29 cellular contexts compared by ENCODE assay signal in genomic region chr10:130283234-130283574, GRCh38.
"Had no signal": no experiment of that assay in that cellular context is flagged by ENCODE, and none has a peak within 500 bp of the region (broad histone marks: within the 10 kb centered on the region; RNA-seq: fewer than 3 reads in every experiment).

No MANE protein-coding gene starts in this region.

- DNase-seq: heart right ventricle; kidney glomerular epithelial cell; left cardiac atrium; left ventricle myocardium superior; lower lobe of right lung; mammary epithelial cell; naive B cell; natural killer cell; nephron progenitor cell; occipital lobe; psoas muscle; right lobe of liver; stimulated activated CD4-positive, alpha-beta T cell treated with anti-CD3 and anti-CD28 coated beads, Interleukin-1b, Interleukin-23, amount 100 ng/mL, for 48 hours; stimulated activated CD4-positive, alpha-beta T cell treated with anti-CD3 and anti-CD28 coated beads, Interleukin-2, amount 100 ng/mL, for 48 hours; stimulated activated CD4-positive, alpha-beta T cell treated with anti-CD3 and anti-CD28 coated beads, Interleukin-4, amount 100 ng/mL, for 4 hours; stimulated activated CD8-positive, alpha-beta memory T cell treated with anti-CD3 and anti-CD28 coated beads, Interleukin-4, amount 100 ng/mL, for 48 hours; stimulated activated naive CD4-positive, alpha-beta T cell treated with Interleukin-2 at 50 U/mL for 16 hours; stimulated activated naive CD8-positive, alpha-beta T cell treated with anti-CD3 and anti-CD28 coated beads, Interleukin-15, amount 100 ng/mL, for 72 hours; testis; thyroid gland; transverse colon; upper lobe of left lung had no signal

- H3K79me2 ChIP-seq: hepatocyte, parathyroid adenoma had no signal

- H3K4me3 ChIP-seq: heart right ventricle, hepatocyte, lower lobe of right lung, neural progenitor cell, psoas muscle, right lobe of liver, smooth muscle cell, testis, thyroid gland, transverse colon, upper lobe of left lung had no signal

- H3K36me3 ChIP-seq: heart right ventricle, lower lobe of right lung, neural progenitor cell, neutrophil, right lobe of liver, thyroid gland, transverse colon, upper lobe of left lung had no signal

- H3K4me2 ChIP-seq: hepatocyte, neural progenitor cell, smooth muscle cell had no signal

- H3K27ac ChIP-seq: heart right ventricle, hepatocyte, lower lobe of right lung, neural progenitor cell, neutrophil, parathyroid adenoma, psoas muscle, right lobe of liver, testis, thyroid gland, transverse colon, upper lobe of left lung had no signal

- H3K27me3 ChIP-seq: heart right ventricle, hepatocyte, neural progenitor cell, neutrophil, right lobe of liver, testis, thyroid gland, transverse colon, upper lobe of left lung had no signal

- H3K4me1 ChIP-seq: heart right ventricle, lower lobe of right lung, neural progenitor cell, parathyroid adenoma, psoas muscle, right lobe of liver, testis, thyroid gland, transverse colon, upper lobe of left lung had no signal

- H2AFZ ChIP-seq: hepatocyte, neural progenitor cell, parathyroid adenoma had no signal

- FAIRE-seq: keratinocyte, urothelium cell line had no signal

- H3K9ac ChIP-seq: neural progenitor cell, parathyroid adenoma had no signal
